Comparison of ENCODE assay signal across 17 cellular contexts in the genomic region with DNA sequence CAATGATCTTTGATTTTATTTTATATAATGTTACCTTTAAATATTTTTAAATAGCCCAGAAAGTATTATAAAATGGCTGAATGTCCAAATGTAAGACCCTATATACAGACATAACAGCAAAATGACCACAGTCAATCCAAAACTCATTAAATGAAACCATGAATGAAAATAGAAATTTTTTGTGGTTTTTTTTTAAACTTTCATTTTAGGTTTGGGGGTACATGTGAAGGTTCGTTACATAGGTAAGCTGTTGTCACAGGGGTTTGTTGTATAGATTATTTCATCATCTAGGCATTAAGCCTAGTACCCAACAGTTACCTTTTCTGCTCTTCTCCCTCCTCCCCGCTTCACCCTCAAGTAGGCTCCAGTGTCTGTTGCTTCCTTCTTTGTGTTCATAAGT.
DNase-seq lines count a peak whose midpoint lies in the region; ATAC-seq lines count a peak whose summit lies in the region.
"Had no signal": no experiment of that assay in that cellular context is flagged by ENCODE, and none has a peak within 500 bp of the region (broad histone marks: within the 10 kb centered on the region; RNA-seq: fewer than 3 reads in every experiment).

No MANE protein-coding gene starts in this region.

- DNase-seq in activated T-helper 2 cell treated with anti-CD3 and anti-CD28 coated beads, Interferon-gamma antibody, Interleukin-2, Interleukin-4, amounts not matched to agents 10 μg/mL and 5 μg/mL and 100 μg/mL, durations not matched to agents 14 hours and 24 hours and 36 hours (ENCODE audit: low spot score): no peak
- no peak for DNase-seq in activated naive CD4-positive, alpha-beta T cell treated with anti-CD3 and anti-CD28 coated beads, Interleukin-2, amount 50 U/mL, for 16 hours
- DNase-seq in NCI-H510A (lab: John Stamatoyannopoulos, UW): no peak
- DNase-seq: activated effector memory CD4-positive, alpha-beta T cell treated with Interleukin-2 at 50 U/mL for 16 hours; amygdala; left cardiac atrium; MG63; NCI-H187; NCI-H524 treated with DMSO at 0.1 percent for 48 hours; stimulated activated CD4-positive, alpha-beta T cell treated with anti-CD3 and anti-CD28 coated beads, Interleukin-15, amount 100 ng/mL, for 24 hours had no signal

- no peaks in the 10 kb centered on the region for H3K9me3 Mint-ChIP-seq in activated T-helper 2 cell treated with anti-CD3 and anti-CD28 coated beads, Interferon-gamma antibody, Interleukin-2, Interleukin-4, amounts not matched to agents 10 μg/mL and 5 μg/mL and 100 μg/mL, durations not matched to agents 14 hours and 24 hours and 36 hours
- H3K9me3 Mint-ChIP-seq: central memory CD8-positive, alpha-beta T cell; T-helper 2 cell treated with Interferon-gamma antibody and Interleukin-4, amounts not matched to agents 5 μg/mL and 100 μg/mL, for 36 hours had no signal

- H3K27ac Mint-ChIP-seq in activated T-helper 2 cell treated with anti-CD3 and anti-CD28 coated beads, Interferon-gamma antibody, Interleukin-2, Interleukin-4, amounts not matched to agents 10 μg/mL and 5 μg/mL and 100 μg/mL, durations not matched to agents 14 hours and 24 hours and 36 hours: no peak overlapping the region
- H3K27ac Mint-ChIP-seq: T-helper 2 cell treated with Interferon-gamma antibody and Interleukin-4, amounts not matched to agents 5 μg/mL and 100 μg/mL, for 36 hours had no signal

- intact Hi-C loops in activated T-helper 2 cell treated with anti-CD3 and anti-CD28 coated beads, Interferon-gamma antibody, Interleukin-2, Interleukin-4, amounts not matched to agents 10 μg/mL and 5 μg/mL and 100 μg/mL, durations not matched to agents 14 hours and 24 hours and 36 hours (cut with micrococcal nuclease): no loop called here

- H3K4me3 Mint-ChIP-seq in activated T-helper 2 cell treated with anti-CD3 and anti-CD28 coated beads, Interferon-gamma antibody, Interleukin-2, Interleukin-4, amounts not matched to agents 10 μg/mL and 5 μg/mL and 100 μg/mL, durations not matched to agents 14 hours and 24 hours and 36 hours (ENCODE audit: low read depth): no peak overlapping the region
- H3K4me3 Mint-ChIP-seq: central memory CD8-positive, alpha-beta T cell; T-helper 2 cell treated with Interferon-gamma antibody and Interleukin-4, amounts not matched to agents 5 μg/mL and 100 μg/mL, for 36 hours had no signal

- no peaks in the 10 kb centered on the region for H3K27me3 Mint-ChIP-seq in activated T-helper 2 cell treated with anti-CD3 and anti-CD28 coated beads, Interferon-gamma antibody, Interleukin-2, Interleukin-4, amounts not matched to agents 10 μg/mL and 5 μg/mL and 100 μg/mL, durations not matched to agents 14 hours and 24 hours and 36 hours (ENCODE audit: low read depth)
- H3K27me3 Mint-ChIP-seq: central memory CD8-positive, alpha-beta T cell had no signal

- ATAC-seq in GM18511 (IDR thresholded peaks at IDR 0.05; ENCODE audit: unreplicated experiment) (peak; percentile 75), GM21381 (IDR thresholded peaks at IDR 0.05; ENCODE audit: unreplicated experiment) (peak; percentile 79), HG02885 (IDR thresholded peaks at IDR 0.05; ENCODE audit: poor library complexity, unreplicated experiment) (peak; percentile 75), HG03565 (IDR thresholded peaks at IDR 0.05; ENCODE audit: unreplicated experiment) (peak; percentile 57), HG02588 (IDR thresholded peaks at IDR 0.05; ENCODE audit: unreplicated experiment) (no peak)
- ATAC-seq: left cardiac atrium had no signal

- H3K4me1 Mint-ChIP-seq in activated T-helper 2 cell treated with anti-CD3 and anti-CD28 coated beads, Interferon-gamma antibody, Interleukin-2, Interleukin-4, amounts not matched to agents 10 μg/mL and 5 μg/mL and 100 μg/mL, durations not matched to agents 14 hours and 24 hours and 36 hours (ENCODE audit: low read depth): peaks cover 8% of the 10 kb centered on the region
- H3K4me1 Mint-ChIP-seq: central memory CD8-positive, alpha-beta T cell had no signal

- peaks cover 9% of the 10 kb centered on the region for H3K36me3 Mint-ChIP-seq in activated T-helper 2 cell treated with anti-CD3 and anti-CD28 coated beads, Interferon-gamma antibody, Interleukin-2, Interleukin-4, amounts not matched to agents 10 μg/mL and 5 μg/mL and 100 μg/mL, durations not matched to agents 14 hours and 24 hours and 36 hours (ENCODE audit: low read depth)
